In genomic region chr5:132641241-132641723, GRCh38 we compare ENCODE assay signal across 15 cellular contexts. TPM values are rescaled to one million over a fixed set of nuclear protein-coding genes. Genes with fewer than 3 reads are reported as not detected.
DNase-seq lines count a peak whose midpoint lies in the region; ATAC-seq and TF ChIP-seq lines count a peak whose summit lies in the region.
"Had no signal": no experiment of that assay in that cellular context is flagged by ENCODE, and none has a peak within 500 bp of the region (broad histone marks: within the 10 kb centered on the region; RNA-seq: fewer than 3 reads in every experiment).

No MANE protein-coding gene starts in this region.

- H3K9me3 Mint-ChIP-seq in activated T-helper 17 cell treated with anti-CD3 and anti-CD28 coated beads, Interleukin-2, amount 50 U/mL, for 72 hours, result peaks cover 7% of the 10 kb centered on the region
- H3K9me3 Mint-ChIP-seq: mesothelial cell of epicardium had no signal

- peaks cover 37% of the 10 kb centered on the region for H3K4me1 Mint-ChIP-seq in activated T-helper 17 cell treated with anti-CD3 and anti-CD28 coated beads, Interleukin-2, amount 50 U/mL, for 72 hours
- H3K4me1 Mint-ChIP-seq: mesothelial cell of epicardium had no signal

- peak; percentile 49 for ATAC-seq in GM18868 (IDR thresholded peaks at IDR 0.05; ENCODE audit: unreplicated experiment)
- peak; percentile 43 for ATAC-seq in HG02870 (IDR thresholded peaks at IDR 0.05; ENCODE audit: unreplicated experiment)
- ATAC-seq in activated T-helper 17 cell treated with anti-CD3 and anti-CD28 coated beads, Interleukin-2, amount 50 U/mL, for 72 hours (replicated peaks), result peak; percentile 85
- ATAC-seq: PC-3 had no signal

- peak; percentile 56 for DNase-seq in GM10266 (ENCODE audit: extremely low spot score)
- DNase-seq in HT-29 (ENCODE audit: low spot score), result no peak
- DNase-seq in NCI-H2196 (lab: John Stamatoyannopoulos, UW; ENCODE audit: unreplicated experiment), result no peak
- no peak for DNase-seq in NCI-H1436 (lab: John Stamatoyannopoulos, UW)
- DNase-seq in RPMI8226, result no peak
- DNase-seq: GOT3, NCI-H345, PC-3, posterior cingulate gyrus had no signal

- H3K36me3 Mint-ChIP-seq in activated T-helper 17 cell treated with anti-CD3 and anti-CD28 coated beads, Interleukin-2, amount 50 U/mL, for 72 hours (ENCODE audit: low read depth), result peaks cover 72% of the 10 kb centered on the region

- peak overlapping the region; percentile 56 for H3K4me3 Mint-ChIP-seq in activated T-helper 17 cell treated with anti-CD3 and anti-CD28 coated beads, Interleukin-2, amount 50 U/mL, for 72 hours
- H3K4me3 Mint-ChIP-seq: mesothelial cell of epicardium had no signal

- peak overlapping the region; percentile 87 for H3K27ac Mint-ChIP-seq in activated T-helper 17 cell treated with anti-CD3 and anti-CD28 coated beads, Interleukin-2, amount 50 U/mL, for 72 hours
- H3K27ac Mint-ChIP-seq: mesothelial cell of epicardium had no signal

- no peak for TF ChIP-seq CTCF in GM10266 (IDR thresholded peaks at IDR 0.05; ENCODE audit: control insufficient read depth, insufficient read depth, low read depth, missing control alignments)

- H3K27me3 Mint-ChIP-seq in activated T-helper 17 cell treated with anti-CD3 and anti-CD28 coated beads, Interleukin-2, amount 50 U/mL, for 72 hours, result no peaks in the 10 kb centered on the region

RNA-seq across cellular contexts. Expression of gene IL13, which starts 16.7 kb away (rescaled TPM):
- 1 to 10 TPM; 2.4 to 4.3 TPM for total RNA-seq in activated T-helper 17 cell treated with anti-CD3 and anti-CD28 coated beads, Interleukin-2, amount 50 U/mL, for 72 hours
- not detected in 2 replicates for total RNA-seq in HT-29 (2014; rRNA removed; shearing (Covaris generic))
- total RNA-seq: fibroblast of villous mesenchyme, PC-3 had no signal

RNA-seq across cellular contexts. Expression of gene IL4, which starts 32.5 kb away (rescaled TPM):
- not detected for total RNA-seq in activated T-helper 17 cell treated with anti-CD3 and anti-CD28 coated beads, Interleukin-2, amount 50 U/mL, for 72 hours
- total RNA-seq in HT-29 (2014; rRNA removed; shearing (Covaris generic)), result not detected in 2 replicates
- total RNA-seq: fibroblast of villous mesenchyme, mesothelial cell of epicardium, PC-3, suprapubic skin had no signal
